20 cellular contexts compared by ENCODE assay signal in the genomic region with DNA sequence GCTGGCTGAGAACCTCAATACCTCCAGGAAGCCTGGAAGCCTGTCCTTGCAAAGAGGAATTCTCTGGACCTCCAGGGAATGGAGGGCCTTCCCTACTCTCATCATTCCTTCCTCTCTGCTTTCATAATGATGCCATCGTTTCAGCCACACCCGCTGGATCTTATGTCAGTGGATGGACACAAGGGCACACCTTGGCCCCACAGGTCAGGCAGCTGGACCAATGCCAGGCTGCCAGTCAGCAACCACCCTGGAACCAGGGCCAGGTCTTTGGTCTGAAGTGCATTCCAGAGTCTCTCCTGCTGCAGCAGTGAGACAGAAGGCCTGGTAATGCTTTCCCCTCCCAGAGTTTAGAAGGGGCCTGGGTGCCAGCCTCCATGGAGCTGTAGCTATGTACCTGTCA. TPM values are rescaled to one million over a fixed set of nuclear protein-coding genes. Genes with fewer than 3 reads are reported as not detected.
DNase-seq lines count a peak whose midpoint lies in the region; ATAC-seq, FAIRE-seq and TF ChIP-seq lines count a peak whose summit lies in the region.
"Had no signal": no experiment of that assay in that cellular context is flagged by ENCODE, and none has a peak within 500 bp of the region (broad histone marks: within the 10 kb centered on the region; RNA-seq: fewer than 3 reads in every experiment).

No MANE protein-coding gene starts in this region.

- intact Hi-C loops in CD8-positive, alpha-beta T cell (cut with DNase I, micrococcal nuclease): no loop called here
- intact Hi-C loops in left ventricle myocardium superior (cut with micrococcal nuclease): no loop called here

- CTCF ChIA-PET in CD8-positive, alpha-beta T cell (lab: Charles Lee): interaction anchor here (0.7 kb wide), 1 partner anchor 1181 kb away, joined by 3 read pairs; no protein-coding TSS in a partner anchor
- CTCF ChIA-PET in H1 (lab: Charles Lee; ENCODE audit: partially characterized antibody): interaction anchor here (0.7 to 14.5 kb wide), 12 partner anchors 10 to 139 kb away, joined by 3 to 182 read pairs (median 6); partner anchors contain the start of genes C1QL1 and KIF18B

- no peaks in the 10 kb centered on the region for H3K9me3 ChIP-seq in CD8-positive, alpha-beta T cell (ENCODE audit: low read length)
- no peaks in the 10 kb centered on the region for H3K9me3 ChIP-seq in H1 (ENCODE audit: insufficient read depth in 2 of 2, low read depth in 1 of 2, low read length in 1 of 2)
- no peaks in the 10 kb centered on the region for H3K9me3 ChIP-seq in effector memory CD4-positive, alpha-beta T cell (ENCODE audit: control insufficient read depth, low read length)
- H3K9me3 ChIP-seq: right atrium auricular region had no signal

- no peak overlapping the region for H3K56ac ChIP-seq in H1 (replicated peaks; ENCODE audit: insufficient read length, low read depth, low read length)

- H3K27ac ChIP-seq in CD8-positive, alpha-beta T cell (ENCODE audit: low read depth, low read length): no peak overlapping the region
- H3K27ac ChIP-seq in H1 (ENCODE audit: low read depth, low read length): no peak overlapping the region
- H3K27ac ChIP-seq in effector memory CD4-positive, alpha-beta T cell (ENCODE audit: insufficient read depth, low read length, poor library complexity, severe bottlenecking): no peak overlapping the region
- H3K27ac ChIP-seq: hepatocyte, right atrium auricular region, SK-N-MC had no signal

- no peak overlapping the region for H2AFZ ChIP-seq in H1 (ENCODE audit: low read length)
- H2AFZ ChIP-seq: hepatocyte had no signal

- H3K18ac ChIP-seq in H1 (ENCODE audit: extremely low read depth, low read length): no peak overlapping the region

- no peak for TF ChIP-seq RAD21 in H1 (IDR thresholded peaks at IDR 0.05 in 1 of 2, conservative IDR thresholded peaks at IDR 0.05 in 1 of 2; ENCODE audit: low read depth in 2 of 2, low read length in 2 of 2)

- no peak overlapping the region for H3K14ac ChIP-seq in H1 (ENCODE audit: insufficient read length)

- no peak overlapping the region for H3K4ac ChIP-seq in H1 (replicated peaks; ENCODE audit: insufficient read length, low read depth, low read length)

- H3K27ac Mint-ChIP-seq in CD8-positive, alpha-beta T cell: no peak overlapping the region
- H3K27ac Mint-ChIP-seq: H9; stimulated activated naive CD8-positive, alpha-beta T cell treated with anti-CD3 and anti-CD28 coated beads, Interleukin-15, Interleukin-2, amounts not matched to agents 100 ng/mL and 50 ng/mL, for 24 hours had no signal

- no peaks in the 10 kb centered on the region for H3K36me3 ChIP-seq in CD8-positive, alpha-beta T cell (ENCODE audit: insufficient read depth, low read length)
- no peaks in the 10 kb centered on the region for H3K36me3 ChIP-seq in H1 (ENCODE audit: control insufficient read depth in 2 of 4, insufficient read depth in 4 of 4, low read length in 3 of 4)
- H3K36me3 ChIP-seq in effector memory CD4-positive, alpha-beta T cell (ENCODE audit: control insufficient read depth, insufficient read depth, low read length): no peaks in the 10 kb centered on the region
- H3K36me3 ChIP-seq: right atrium auricular region had no signal

- ATAC-seq in CD8-positive, alpha-beta T cell: no peak
- peak; percentile 20 for ATAC-seq in omental fat pad (ENCODE audit: low FRiP score)
- ATAC-seq in left ventricle myocardium superior: no peak
- no peak for ATAC-seq in HG03159 (IDR thresholded peaks at IDR 0.05; ENCODE audit: unreplicated experiment)

- H3K27me3 ChIP-seq in CD8-positive, alpha-beta T cell (ENCODE audit: insufficient read depth, low read length): peaks cover 24% of the 10 kb centered on the region
- H3K27me3 ChIP-seq in H1 (replicated peaks in 1 of 4; ENCODE audit: control insufficient read depth in 3 of 4, extremely low read depth in 1 of 4, insufficient read depth in 3 of 4, low read length in 3 of 4): peaks cover 3 to 39% (median 28%) of the 10 kb centered on the region in 4 experiments; a peak in 6 of 7 replicates
- H3K27me3 ChIP-seq in effector memory CD4-positive, alpha-beta T cell (replicated peaks; ENCODE audit: control insufficient read depth, insufficient read depth, low read length, poor library complexity, severe bottlenecking): peaks cover 22% of the 10 kb centered on the region

- H3K4me2 ChIP-seq in H1 (ENCODE audit: insufficient read depth in 1 of 2, low read depth in 2 of 2, low read length in 2 of 2): peak overlapping the region in 1 of 2 experiments; percentile 74; a peak in 1 of 4 replicates
- H3K4me2 ChIP-seq: hepatocyte had no signal

- no peak for FAIRE-seq in H1 (lab: Jason Lieb, UNC)

- peak overlapping the region; percentile 63; the same call in 1 of the 2 replicates for H2BK12ac ChIP-seq in H1 (ENCODE audit: low read depth, low read length)

- no peak for TF ChIP-seq EP300 in H1 (IDR thresholded peaks at IDR 0.05; ENCODE audit: borderline replicate concordance in 1 of 2, low read depth in 2 of 2, low read length in 2 of 2)

- peaks cover 8% of the 10 kb centered on the region for H3K4me1 ChIP-seq in CD8-positive, alpha-beta T cell (ENCODE audit: insufficient read depth, low read length)
- peaks cover 0 to 14% (median 4%) of the 10 kb centered on the region in 4 experiments; a peak in 4 of 7 replicates for H3K4me1 ChIP-seq in H1 (replicated peaks in 1 of 4; ENCODE audit: control insufficient read depth in 3 of 4, insufficient read depth in 4 of 4, low read length in 3 of 4)
- peaks cover 9% of the 10 kb centered on the region for H3K4me1 ChIP-seq in effector memory CD4-positive, alpha-beta T cell (ENCODE audit: control insufficient read depth, insufficient read depth, low read length, poor library complexity, severe bottlenecking)

- no peak overlapping the region for H3K4me3 ChIP-seq in CD8-positive, alpha-beta T cell (ENCODE audit: low read depth, low read length)
- peak overlapping the region in 1 of 4 experiments; percentile 53; a peak in 2 of 8 replicates for H3K4me3 ChIP-seq in H1 (ENCODE audit: extremely low read depth in 1 of 4, insufficient read depth in 2 of 4, low read depth in 3 of 4, low read length in 4 of 4)
- H3K4me3 ChIP-seq in effector memory CD4-positive, alpha-beta T cell (ENCODE audit: insufficient read depth, low read depth, low read length, poor library complexity, severe bottlenecking): no peak overlapping the region
- H3K4me3 ChIP-seq: hepatocyte, SK-N-MC had no signal

- H3K23me2 ChIP-seq in H1 (ENCODE audit: low read depth, low read length): peaks cover 2% of the 10 kb centered on the region; the same call in 1 of the 2 replicates

- no peak overlapping the region for H4K5ac ChIP-seq in H1 (ENCODE audit: insufficient read length, low read depth, low read length)

- H3K4me1 Mint-ChIP-seq in CD8-positive, alpha-beta T cell (ENCODE audit: low read depth): peaks cover 7% of the 10 kb centered on the region

- H4K8ac ChIP-seq in H1 (ENCODE audit: extremely low read depth, insufficient read depth, low read length): no peak overlapping the region; the same call in 1 of the 2 replicates

- 0 out of 2 replicates have a peak overlapping the region, but pooled peaks have one; percentile 10 for H2BK5ac ChIP-seq in H1 (ENCODE audit: low read depth, low read length)

- H2BK20ac ChIP-seq in H1 (ENCODE audit: low read length): 0 out of 2 replicates have a peak overlapping the region, but pooled peaks have one; percentile 35

- H3K9ac ChIP-seq in H1 (replicated peaks in 1 of 4; ENCODE audit: extremely low read depth in 1 of 4, low read depth in 3 of 4, low read length in 3 of 4): no peak overlapping the region

- peak overlapping the region; percentile 11 for H3K4me3 Mint-ChIP-seq in CD8-positive, alpha-beta T cell
- H3K4me3 Mint-ChIP-seq: H9; stimulated activated naive CD8-positive, alpha-beta T cell treated with anti-CD3 and anti-CD28 coated beads, Interleukin-15, Interleukin-2, amounts not matched to agents 100 ng/mL and 50 ng/mL, for 24 hours had no signal

- H3K23ac ChIP-seq in H1 (ENCODE audit: insufficient read length): no peak overlapping the region

- TF ChIP-seq CTCF in CD8-positive, alpha-beta T cell (IDR thresholded peaks at IDR 0.05): no peak
- TF ChIP-seq CTCF in H1 (IDR thresholded peaks at IDR 0.05; ENCODE audit: control extremely low read depth in 1 of 3, insufficient read depth in 1 of 3, low read depth in 1 of 3, low read length in 3 of 3) (no peak), omental fat pad (IDR thresholded peaks at IDR 0.05) (no peak)

- H3K79me1 ChIP-seq in H1 (ENCODE audit: low read depth, low read length): no peaks in the 10 kb centered on the region

- H4K20me1 ChIP-seq in H1 (replicated peaks in 1 of 2; ENCODE audit: control insufficient read depth in 1 of 2, insufficient read depth in 2 of 2, low read length in 2 of 2): peaks cover 0 to under 1% of the 10 kb centered on the region in 2 experiments

- H2AK5ac ChIP-seq in H1 (ENCODE audit: low read depth, low read length): no peak overlapping the region; the same call in 1 of the 2 replicates

- H3K36me3 Mint-ChIP-seq in CD8-positive, alpha-beta T cell: no peaks in the 10 kb centered on the region

- peaks cover 54% of the 10 kb centered on the region for H3K27me3 Mint-ChIP-seq in CD8-positive, alpha-beta T cell (ENCODE audit: low read depth)

- no peaks in the 10 kb centered on the region for H3K9me3 Mint-ChIP-seq in CD8-positive, alpha-beta T cell
- H3K9me3 Mint-ChIP-seq: stimulated activated naive CD8-positive, alpha-beta T cell treated with anti-CD3 and anti-CD28 coated beads, Interleukin-15, Interleukin-2, amounts not matched to agents 100 ng/mL and 50 ng/mL, for 24 hours had no signal

- POLR2A ChIA-PET in CD8-positive, alpha-beta T cell (lab: Charles Lee): no interaction called here
- POLR2A ChIA-PET in H1 (lab: Charles Lee; ENCODE audit: partially characterized antibody): interaction anchor here (0.6 to 1.8 kb wide), 7 partner anchors 8 to 191 kb away, joined by 3 to 7 read pairs (median 4); partner anchors contain the start of genes C1QL1 and HEXIM1

- no peak overlapping the region for H4K91ac ChIP-seq in H1 (replicated peaks; ENCODE audit: insufficient read length, low read length)

- no peaks in the 10 kb centered on the region for H3K79me2 ChIP-seq in H1 (ENCODE audit: control insufficient read depth in 1 of 2, insufficient read depth in 2 of 2, low read length in 2 of 2)
- H3K79me2 ChIP-seq: hepatocyte had no signal

- no peak overlapping the region for H2BK120ac ChIP-seq in H1 (replicated peaks; ENCODE audit: low read depth, low read length)

- WGBS in H1 (ENCODE audit: extremely low coverage in 1 of 2, insufficient coverage in 1 of 2, insufficient read length in 1 of 2, insufficient replicate concordance in 2 of 2, low coverage in 1 of 2, low lambda C conversion rate in 2 of 2, missing lambda C conversion rate in 1 of 2), 2 experiments: 89% methylated on average over 2 of the region's 2 CpGs; no CpG with 5 or more reads in 1 of the 2 experiments

- no peak for DNase-seq in CD8-positive, alpha-beta T cell
- DNase-seq in M059J (ENCODE audit: low read depth): peak; percentile 53
- no peak for DNase-seq in H1 (ENCODE audit: low read depth in 1 of 2, low spot score in 2 of 2)
- DNase-seq in omental fat pad (ENCODE audit: low spot score): no peak
- no peak for DNase-seq in NCI-H2029 (lab: John Stamatoyannopoulos, UW)
- no peak for DNase-seq in left ventricle myocardium superior
- DNase-seq in effector memory CD4-positive, alpha-beta T cell: no peak
- DNase-seq: activated CD4-positive, alpha-beta T cell treated with anti-CD3 and anti-CD28 coated beads for 48 hours; activated gamma-delta T cell; NCI-H2029 treated with DMSO at 0.1 percent for 48 hours; NCI-H526 treated with DMSO at 0.1 percent for 48 hours had no signal

- no peak for TF ChIP-seq POLR2A in H1 (IDR thresholded peaks at IDR 0.05; ENCODE audit: control extremely low read depth in 1 of 2, low read depth in 2 of 2, low read length in 2 of 2)

- H2BK15ac ChIP-seq in H1 (ENCODE audit: low read length): no peak overlapping the region

RNA-seq across cellular contexts. Expression of gene C1QL1, which starts 7.4 kb away (rescaled TPM):
- not detected for total RNA-seq in CD8-positive, alpha-beta T cell
- 14.7 and 21.4 TPM in 2 replicates for total RNA-seq in M059J (2014; rRNA removed; shearing (Covaris generic))
- 7.5 and 7.6 TPM in 2 replicates for total RNA-seq in H1 (2021; fragmentation: NEBNext Ultra II Directional; extraction: Animal tissue kit (Norgen Biotek cat#: 25700))
- polyA plus RNA-seq in H1 (2011; rRNA removed): 10.5 and 16.5 TPM in 2 replicates
- polyA plus RNA-seq in H1 (2011; cell fraction: cytosol; rRNA removed): 8.9 TPM
- 7.5 TPM for polyA plus RNA-seq in H1 (2011; cell fraction: nucleus; rRNA removed)
- 2.9 to 8.4 TPM (median 5.8 TPM) in 4 replicates for polyA plus RNA-seq in H1 (2012, experiment 1 of 2)
- polyA plus RNA-seq in H1 (2012, experiment 2 of 2): 4.5 TPM
- 14.0 TPM for polyA plus RNA-seq in H1 (2013, experiment 1 of 2)
- polyA plus RNA-seq in H1 (2013, experiment 2 of 2): 16.0 TPM
- 0.61 and 1.1 TPM in 2 replicates for polyA minus RNA-seq in H1 (2011; rRNA and poly(A)+ RNA removed)
- polyA minus RNA-seq in H1 (2011; cell fraction: cytosol; rRNA and poly(A)+ RNA removed): 2.3 TPM
- polyA minus RNA-seq in H1 (2011; cell fraction: nucleus; rRNA and poly(A)+ RNA removed): 2.5 TPM
- total RNA-seq in omental fat pad (10 to 100 TPM in 2 of 4 donors, 1 to 10 TPM in 1, not detected in 1; 9.2 to 24.2 (median 10.4) TPM), left ventricle myocardium superior (15.2 TPM)
- total RNA-seq: OCI-LY7 had no signal
- polyA plus RNA-seq: aorta had no signal

RNA-seq across cellular contexts. Expression of gene KIF18B, which starts 13.1 kb away (rescaled TPM):
- total RNA-seq in CD8-positive, alpha-beta T cell: under 1 TPM in 1 of 2 experiments, not detected in 1; 0.11 TPM
- 4.9 and 10.6 TPM in 2 replicates for total RNA-seq in M059J (2014; rRNA removed; shearing (Covaris generic))
- 58.1 and 59.4 TPM in 2 replicates for total RNA-seq in H1 (2021; fragmentation: NEBNext Ultra II Directional; extraction: Animal tissue kit (Norgen Biotek cat#: 25700))
- polyA plus RNA-seq in H1 (2011; rRNA removed): 39.0 and 51.1 TPM in 2 replicates
- polyA plus RNA-seq in H1 (2011; cell fraction: cytosol; rRNA removed): 35.6 TPM
- 109 TPM for polyA plus RNA-seq in H1 (2011; cell fraction: nucleus; rRNA removed)
- polyA plus RNA-seq in H1 (2012, experiment 1 of 2): 31.0 to 37.4 TPM (median 33.7 TPM) in 4 replicates
- 20.8 TPM for polyA plus RNA-seq in H1 (2012, experiment 2 of 2)
- 26.2 TPM for polyA plus RNA-seq in H1 (2013, experiment 1 of 2)
- 24.0 TPM for polyA plus RNA-seq in H1 (2013, experiment 2 of 2)
- 31.5 and 40.2 TPM in 2 replicates for polyA minus RNA-seq in H1 (2011; rRNA and poly(A)+ RNA removed)
- polyA minus RNA-seq in H1 (2011; cell fraction: cytosol; rRNA and poly(A)+ RNA removed): 30.2 TPM
- polyA minus RNA-seq in H1 (2011; cell fraction: nucleus; rRNA and poly(A)+ RNA removed): 55.8 TPM
- total RNA-seq in omental fat pad: under 1 TPM in 1 of 4 donors, not detected in 3; 0.72 TPM
- 3.2 TPM for total RNA-seq in left ventricle myocardium superior

RNA-seq across cellular contexts. Expression of gene GFAP, which starts 45.4 kb away (rescaled TPM):
- not detected for total RNA-seq in CD8-positive, alpha-beta T cell
- not detected in 2 replicates for total RNA-seq in M059J (2014; rRNA removed; shearing (Covaris generic))
- 1.3 and 1.6 TPM in 2 replicates for total RNA-seq in H1 (2021; fragmentation: NEBNext Ultra II Directional; extraction: Animal tissue kit (Norgen Biotek cat#: 25700))
- polyA plus RNA-seq in H1 (2011; rRNA removed): 1.5 and 2.4 TPM in 2 replicates
- 2.4 TPM for polyA plus RNA-seq in H1 (2011; cell fraction: cytosol; rRNA removed)
- 2.7 TPM for polyA plus RNA-seq in H1 (2011; cell fraction: nucleus; rRNA removed)
- 0.75 to 2.3 TPM (median 2.0 TPM) in 4 replicates for polyA plus RNA-seq in H1 (2012, experiment 1 of 2)
- polyA plus RNA-seq in H1 (2012, experiment 2 of 2): 1.8 TPM
- 1.3 TPM for polyA plus RNA-seq in H1 (2013, experiment 1 of 2)
- 0.98 TPM for polyA plus RNA-seq in H1 (2013, experiment 2 of 2)
- 0.13 and 0.66 TPM in 2 replicates for polyA minus RNA-seq in H1 (2011; rRNA and poly(A)+ RNA removed)
- not detected for polyA minus RNA-seq in H1 (2011; cell fraction: cytosol; rRNA and poly(A)+ RNA removed)
- polyA minus RNA-seq in H1 (2011; cell fraction: nucleus; rRNA and poly(A)+ RNA removed): 1.2 TPM
- 1 to 10 TPM; 1.4 to 4.1 (median 2.9) TPM for total RNA-seq in omental fat pad
- total RNA-seq in left ventricle myocardium superior: 4.2 TPM
- total RNA-seq: kidney epithelial cell, OCI-LY7 had no signal
- polyA plus RNA-seq: hepatocyte had no signal
